8 cellular contexts compared by ENCODE assay signal in genomic region chr20:13220194-13220856, GRCh38. TPM values are rescaled to one million over a fixed set of nuclear protein-coding genes. Genes with fewer than 3 reads are reported as not detected.
DNase-seq lines count a peak whose midpoint lies in the region; ATAC-seq and TF ChIP-seq lines count a peak whose summit lies in the region.

No MANE protein-coding gene starts in this region.

- no peaks in the 10 kb centered on the region for H3K79me1 ChIP-seq in mesendoderm (ENCODE audit: low read length)

- POLR2A ChIA-PET in AG04449 (lab: Yijun Ruan, JAX), result no interaction called here
- POLR2A ChIA-PET in HEK293T (lab: Yijun Ruan, JAX), result no interaction called here

- peaks cover 82% of the 10 kb centered on the region for H3K27me3 Mint-ChIP-seq in endodermal cell (ENCODE audit: insufficient read depth)
- H3K27me3 Mint-ChIP-seq in stimulated activated naive CD8-positive, alpha-beta T cell treated with anti-CD3 and anti-CD28 coated beads, Interleukin-15, amount 100 ng/mL, for 72 hours, result peaks cover 73% of the 10 kb centered on the region

- H3K4me2 ChIP-seq in mesendoderm (ENCODE audit: low read length), result peak overlapping the region; percentile 66

- no peaks in the 10 kb centered on the region for H3K36me3 Mint-ChIP-seq in endodermal cell (ENCODE audit: low read depth)

- peaks cover 9% of the 10 kb centered on the region for H3K4me1 Mint-ChIP-seq in endodermal cell
- peaks cover 32% of the 10 kb centered on the region for H3K4me1 Mint-ChIP-seq in stimulated activated naive CD8-positive, alpha-beta T cell treated with anti-CD3 and anti-CD28 coated beads, Interleukin-15, amount 100 ng/mL, for 72 hours

- no peak overlapping the region for H2AK5ac ChIP-seq in mesendoderm (ENCODE audit: low read length)

- no peak overlapping the region for H4K8ac ChIP-seq in mesendoderm (ENCODE audit: low read depth, low read length)

- ATAC-seq in stimulated activated naive CD8-positive, alpha-beta T cell treated with anti-CD3 and anti-CD28 coated beads, Interleukin-15, amount 100 ng/mL, for 72 hours, result peak; percentile 50

- TF ChIP-seq CTCF in AG04449 (IDR thresholded peaks at IDR 0.05; ENCODE audit: insufficient read depth, low read length, missing control alignments), result no peak
- peak; percentile 26 for TF ChIP-seq CTCF in endodermal cell (conservative IDR thresholded peaks at IDR 0.05)

- H3K9me3 ChIP-seq in endodermal cell (ENCODE audit: control insufficient read depth, low read length), result no peaks in the 10 kb centered on the region

- peak overlapping the region; percentile 66 for H3K4me3 Mint-ChIP-seq in endodermal cell
- peak overlapping the region; percentile 75 to 89 for H3K4me3 Mint-ChIP-seq in stimulated activated naive CD8-positive, alpha-beta T cell treated with anti-CD3 and anti-CD28 coated beads, Interleukin-15, amount 100 ng/mL, for 72 hours

- no peak overlapping the region for H3K27ac Mint-ChIP-seq in endodermal cell
- peak overlapping the region in 1 of 2 donors; percentile 81 for H3K27ac Mint-ChIP-seq in stimulated activated naive CD8-positive, alpha-beta T cell treated with anti-CD3 and anti-CD28 coated beads, Interleukin-15, amount 100 ng/mL, for 72 hours

- 1% methylated on average over 38 to 63 of the region's 63 CpGs for WGBS in endodermal cell (ENCODE audit: insufficient coverage in 1 of 2, insufficient read length in 1 of 2), 2 experiments
- no CpG with 5 or more reads among the region's 63 CpGs for WGBS in mesendoderm (ENCODE audit: extremely low coverage, insufficient coverage, low lambda C conversion rate)

- H3K9me3 Mint-ChIP-seq in endodermal cell, result no peaks in the 10 kb centered on the region
- no peaks in the 10 kb centered on the region for H3K9me3 Mint-ChIP-seq in stimulated activated naive CD8-positive, alpha-beta T cell treated with anti-CD3 and anti-CD28 coated beads, Interleukin-15, amount 100 ng/mL, for 72 hours

- no peak for DNase-seq in AG04449 (ENCODE audit: low read depth, low spot score)
- peak; percentile 50 for DNase-seq in HEK293T (ENCODE audit: extremely low spot score)
- DNase-seq in activated CD4-positive, alpha-beta T cell treated with anti-CD3 and anti-CD28 coated beads, Interleukin-2, amount 50 U/mL, for 1 hour, result peak; percentile 26
- DNase-seq in endodermal cell, result peak; percentile 87
- peak; percentile 86 for DNase-seq in mesendoderm
- peak; percentile 38 to 45 for DNase-seq in stimulated activated naive CD8-positive, alpha-beta T cell treated with anti-CD3 and anti-CD28 coated beads, Interleukin-15, amount 100 ng/mL, for 72 hours
- DNase-seq in GOT3 (lab: John Stamatoyannopoulos, UW), result no peak
- DNase-seq in globus pallidus (ENCODE audit: low spot score), result no peak

- no peak overlapping the region for H4K5ac ChIP-seq in mesendoderm (ENCODE audit: low read length)

- H3K23ac ChIP-seq in mesendoderm (ENCODE audit: low read length), result no peak overlapping the region

- H3K27ac ChIP-seq in endodermal cell (ENCODE audit: low read depth, low read length) (no peak overlapping the region), mesendoderm (ENCODE audit: low read depth, low read length) (no peak overlapping the region)

- H3K4me1 ChIP-seq in endodermal cell (ENCODE audit: control insufficient read depth, insufficient read depth, low read length) (no peaks in the 10 kb centered on the region), mesendoderm (ENCODE audit: control insufficient read depth, low read depth, low read length) (peaks cover 4% of the 10 kb centered on the region)

- H3K79me2 ChIP-seq in mesendoderm (ENCODE audit: control insufficient read depth, insufficient read depth, low read length), result no peaks in the 10 kb centered on the region

- no peak overlapping the region for H3K9ac ChIP-seq in endodermal cell (ENCODE audit: extremely low read depth, low read length, poor library complexity, severe bottlenecking)
- peak overlapping the region; percentile 52 for H3K9ac ChIP-seq in mesendoderm (ENCODE audit: low read length)

- no peak overlapping the region for H3K18ac ChIP-seq in mesendoderm (ENCODE audit: low read length)

- no peak overlapping the region for H2BK15ac ChIP-seq in mesendoderm (replicated peaks; ENCODE audit: low read depth)

- CTCF ChIA-PET in AG04449 (lab: Yijun Ruan, JAX) (no interaction called here), HEK293T (lab: Yijun Ruan, JAX) (no interaction called here)

- peaks cover 85% of the 10 kb centered on the region for H3K27me3 ChIP-seq in endodermal cell (ENCODE audit: control insufficient read depth, insufficient read depth, low read length, poor library complexity, severe bottlenecking)
- peaks cover 22% of the 10 kb centered on the region for H3K27me3 ChIP-seq in mesendoderm (ENCODE audit: insufficient read depth, low read length, poor library complexity)

- H2BK5ac ChIP-seq in mesendoderm (ENCODE audit: low read length), result no peak overlapping the region

- no peaks in the 10 kb centered on the region for H3K36me3 ChIP-seq in endodermal cell (ENCODE audit: control insufficient read depth, insufficient read depth, low read length)
- H3K36me3 ChIP-seq in mesendoderm (ENCODE audit: control insufficient read depth, insufficient read depth, low read length), result no peaks in the 10 kb centered on the region

- no peak overlapping the region for H3K4ac ChIP-seq in mesendoderm (ENCODE audit: low read depth, low read length)

- H3K56ac ChIP-seq in mesendoderm (ENCODE audit: low read length), result peak overlapping the region; percentile 72

- peak overlapping the region; percentile 48 for H3K4me3 ChIP-seq in AG04449 (ENCODE audit: low read depth, low read length)
- peak overlapping the region; percentile 81 for H3K4me3 ChIP-seq in endodermal cell (ENCODE audit: low read length)
- peak overlapping the region; percentile 14 for H3K4me3 ChIP-seq in mesendoderm (ENCODE audit: low read length)

- H2BK120ac ChIP-seq in mesendoderm (ENCODE audit: low read depth, low read length), result no peak overlapping the region

TF ChIP-seq in HEK293T, 16 proteins besides CTCF, POLR2A, EP300 and RAD21:
- TF ChIP-seq SUZ12 (IDR thresholded peaks at IDR 0.05) (no peak), FOXA1 (IDR thresholded peaks at IDR 0.05) (no peak), ARNT (IDR thresholded peaks at IDR 0.05) (no peak), L3MBTL2 (conservative IDR thresholded peaks at IDR 0.05) (peak; percentile 94)

RNA-seq across cellular contexts. Expression of gene ISM1, which starts 0.7 kb away (rescaled TPM):
- 1 to 10 TPM in 1 of 2 donors, under 1 TPM in 1; 0.24 to 1.1 TPM for total RNA-seq in endodermal cell
- 5.7 TPM for polyA plus RNA-seq in endodermal cell (2013, experiment 1 of 2)
- polyA plus RNA-seq in endodermal cell (2013, experiment 2 of 2), result 3.2 TPM
- 0.25 TPM for polyA plus RNA-seq in mesendoderm (2013, experiment 1 of 2)
- 0.20 TPM for polyA plus RNA-seq in mesendoderm (2013, experiment 2 of 2)

Comparison
In these comparisons a context has a peak if more than half of its experiments do, and no peak if none do; other contexts are left out.
1. DNase-seq: peak in HEK293T (single experiment), activated CD4-positive, alpha-beta T cell treated with anti-CD3 and anti-CD28 coated beads, Interleukin-2, amount 50 U/mL, for 1 hour (single experiment), endodermal cell (single experiment), mesendoderm (single experiment) and stimulated activated naive CD8-positive, alpha-beta T cell treated with anti-CD3 and anti-CD28 coated beads, Interleukin-15, amount 100 ng/mL, for 72 hours (2 of 2); none in AG04449 (single experiment), GOT3 (single experiment) and globus pallidus (single experiment).
2. H3K4me3 ChIP-seq: peak in every context shown above with its lines; median percentile 81 in endodermal cell; 48 in AG04449; 14 in mesendoderm.